Comparison of ENCODE assay signal across 8 cellular contexts in the genomic region with DNA sequence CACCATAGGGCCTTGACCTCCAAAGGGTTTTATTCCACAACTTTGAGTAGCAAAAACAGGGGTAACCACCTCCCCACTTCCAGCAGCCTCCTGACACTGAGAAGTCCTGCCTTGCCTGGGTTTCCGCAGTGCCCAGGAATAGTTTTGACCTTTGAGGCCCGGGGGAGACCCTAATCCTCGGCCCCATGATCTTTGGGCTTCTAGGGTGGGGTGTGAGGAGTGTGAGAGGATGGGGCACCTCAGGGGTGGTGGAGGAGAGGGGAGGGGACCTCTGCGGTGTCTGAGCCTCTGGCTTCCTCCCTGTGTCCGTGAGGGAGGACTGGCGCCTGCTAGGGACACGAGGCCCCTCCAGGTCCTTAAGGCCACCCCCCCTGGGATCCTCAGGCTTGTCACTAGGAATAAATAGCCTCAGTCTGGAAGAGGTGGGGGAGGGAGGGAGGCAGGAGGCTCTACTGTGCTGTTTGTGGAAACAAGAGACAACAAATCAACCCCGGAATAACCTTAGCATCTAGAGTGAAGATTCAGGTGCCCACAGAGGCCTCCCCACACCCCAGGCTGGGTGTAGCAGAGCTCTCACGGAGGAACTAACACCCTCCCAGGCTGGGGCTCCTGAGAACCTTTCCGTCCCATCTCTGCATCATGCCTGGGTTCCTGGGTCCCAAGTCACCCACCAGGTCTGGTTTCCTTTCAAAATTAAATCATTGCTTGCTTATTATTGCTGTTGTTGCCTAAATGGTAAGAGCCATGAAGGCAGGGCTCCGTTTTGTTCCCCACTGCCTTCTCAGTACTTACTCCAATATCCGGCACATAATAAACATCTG. TPM values are rescaled to one million over a fixed set of nuclear protein-coding genes. Genes with fewer than 3 reads are reported as not detected.
DNase-seq lines count a peak whose midpoint lies in the region; ATAC-seq and TF ChIP-seq lines count a peak whose summit lies in the region.

No MANE protein-coding gene starts in this region.

- H3K27me3 ChIP-seq in BLaER1 = no peaks in the 10 kb centered on the region
- H3K27me3 ChIP-seq in PC-3 (ENCODE audit: low read length) = no peaks in the 10 kb centered on the region
- H3K27me3 ChIP-seq in endodermal cell (ENCODE audit: control insufficient read depth, insufficient read depth, low read length, poor library complexity, severe bottlenecking) = no peaks in the 10 kb centered on the region
- H3K27me3 ChIP-seq in neural progenitor cell = no peaks in the 10 kb centered on the region

- 0 out of 2 replicates have a peak overlapping the region, but pooled peaks have one; percentile 2 for H3K4me3 ChIP-seq in BLaER1
- H3K4me3 ChIP-seq in PC-3 (ENCODE audit: low read length) = no peak overlapping the region; the same call in 1 of the 2 replicates
- H3K4me3 ChIP-seq in endodermal cell (ENCODE audit: low read length) = peak overlapping the region; percentile 68
- H3K4me3 ChIP-seq in neural progenitor cell = peak overlapping the region; percentile 62

- BruUV-seq in PC-3 (replicated peaks; lab: Mats Ljungman, UMichigan) = no TSS peak

- ATAC-seq in PC-3 (no peak), GM18868 (IDR thresholded peaks at IDR 0.05; ENCODE audit: unreplicated experiment) (no peak), GM18505 (IDR thresholded peaks at IDR 0.05; ENCODE audit: unreplicated experiment) (no peak)

- H4K20me1 ChIP-seq in BLaER1 = no peaks in the 10 kb centered on the region
- no peaks in the 10 kb centered on the region for H4K20me1 ChIP-seq in PC-3 (ENCODE audit: low read length)
- H4K20me1 ChIP-seq in neural progenitor cell (ENCODE audit: low read depth) = peaks cover 11% of the 10 kb centered on the region

- H3K4me2 ChIP-seq in BLaER1 (peak overlapping the region; percentile 26; the same call in 1 of the 2 replicates), PC-3 (ENCODE audit: low read length) (peak overlapping the region; percentile 78), neural progenitor cell (peak overlapping the region; percentile 95)

- 78 to 100% methylated on average over 2 to 12 of the region's 12 CpGs for WGBS in endodermal cell (ENCODE audit: insufficient coverage in 1 of 2, insufficient read length in 1 of 2), 2 experiments

- POLR2A ChIA-PET in PC-3 (lab: Charles Lee; ENCODE audit: unreplicated experiment) = no interaction called here

- no peaks in the 10 kb centered on the region for H3K36me3 ChIP-seq in BLaER1
- no peaks in the 10 kb centered on the region for H3K36me3 ChIP-seq in PC-3 (ENCODE audit: low read depth, low read length)
- no peaks in the 10 kb centered on the region for H3K36me3 ChIP-seq in endodermal cell (ENCODE audit: control insufficient read depth, insufficient read depth, low read length)
- no peaks in the 10 kb centered on the region for H3K36me3 ChIP-seq in neural progenitor cell

- H3K36me3 Mint-ChIP-seq in endodermal cell (ENCODE audit: low read depth) (no peaks in the 10 kb centered on the region), neural progenitor cell (no peaks in the 10 kb centered on the region)

- H3K4me1 ChIP-seq in BLaER1 (peaks cover 50% of the 10 kb centered on the region), PC-3 (ENCODE audit: insufficient read depth, low read length) (peaks cover 13% of the 10 kb centered on the region), endodermal cell (ENCODE audit: control insufficient read depth, insufficient read depth, low read length) (peaks cover 15% of the 10 kb centered on the region), neural progenitor cell (peaks cover 36% of the 10 kb centered on the region)

- no peaks in the 10 kb centered on the region for H3F3A ChIP-seq in PC-3 (ENCODE audit: low read length, unreplicated experiment)
- H3F3A ChIP-seq in neural progenitor cell (ENCODE audit: low read depth) = peaks cover 26% of the 10 kb centered on the region

- DNase-seq in PC-3 (no peak), endodermal cell (no peak), neural progenitor cell (ENCODE audit: low spot score) (peak; percentile 25), NCI-H446 (lab: John Stamatoyannopoulos, UW) (no peak), occipital lobe (lab: John Stamatoyannopoulos, UW) (no peak)

- intact Hi-C loops in PC-3 (cut with micrococcal nuclease) = no loop called here

- H3K9me3 ChIP-seq in BLaER1 (no peaks in the 10 kb centered on the region), PC-3 (ENCODE audit: low read length) (no peaks in the 10 kb centered on the region), endodermal cell (ENCODE audit: control insufficient read depth, low read length) (no peaks in the 10 kb centered on the region), neural progenitor cell (ENCODE audit: low read depth) (no peaks in the 10 kb centered on the region)

- H3K79me2 ChIP-seq in PC-3 (ENCODE audit: low read length) = peaks cover 15% of the 10 kb centered on the region; the same call in 1 of the 2 replicates
- peaks cover 27% of the 10 kb centered on the region for H3K79me2 ChIP-seq in neural progenitor cell (ENCODE audit: low read depth)

- no peak for TF ChIP-seq POLR2A in GM18505 (IDR thresholded peaks at IDR 0.05; ENCODE audit: borderline replicate concordance, extremely low read depth, insufficient read depth, insufficient read length)

- H3K9me3 Mint-ChIP-seq in endodermal cell (no peaks in the 10 kb centered on the region), neural progenitor cell (no peaks in the 10 kb centered on the region)

- H3K9me2 ChIP-seq in PC-3 (replicated peaks; ENCODE audit: low read length) = no peaks in the 10 kb centered on the region

- CTCF ChIA-PET in PC-3 (lab: Charles Lee) = no interaction called here

- H3K4me1 Mint-ChIP-seq in endodermal cell (peaks cover 33% of the 10 kb centered on the region), neural progenitor cell (peaks cover 37% of the 10 kb centered on the region)

- peak overlapping the region; percentile 52 for H3K4me3 Mint-ChIP-seq in endodermal cell
- H3K4me3 Mint-ChIP-seq in neural progenitor cell = peak overlapping the region; percentile 80

- H3K27ac ChIP-seq in BLaER1 (no peak overlapping the region; the same call in 1 of the 2 replicates), PC-3 (ENCODE audit: low read length) (no peak overlapping the region), endodermal cell (ENCODE audit: low read depth, low read length) (no peak overlapping the region), neural progenitor cell (no peak overlapping the region)

- H2AFZ ChIP-seq in PC-3 (ENCODE audit: low read length) (peak overlapping the region; percentile 79), neural progenitor cell (replicated peaks) (peak overlapping the region; percentile 12)

- no peak for TF ChIP-seq CTCF in PC-3 (conservative IDR thresholded peaks at IDR 0.05; ENCODE audit: low read depth, low read length)
- TF ChIP-seq CTCF in endodermal cell (conservative IDR thresholded peaks at IDR 0.05) = no peak
- no peak for TF ChIP-seq CTCF in neural progenitor cell (IDR thresholded peaks at IDR 0.05)

- H3K9ac ChIP-seq in BLaER1 (no peak overlapping the region), PC-3 (ENCODE audit: low read length) (no peak overlapping the region), endodermal cell (ENCODE audit: extremely low read depth, low read length, poor library complexity, severe bottlenecking) (no peak overlapping the region), neural progenitor cell (no peak overlapping the region)

- H3K27me3 Mint-ChIP-seq in endodermal cell (ENCODE audit: insufficient read depth) (no peaks in the 10 kb centered on the region), neural progenitor cell (ENCODE audit: insufficient read depth, low read depth) (peaks cover 6% of the 10 kb centered on the region)

- H3K27ac Mint-ChIP-seq in endodermal cell (no peak overlapping the region), neural progenitor cell (no peak overlapping the region)

RNA-seq across cellular contexts. Expression of a gene that starts 0.9 kb away (rescaled TPM):
- total RNA-seq in PC-3 (2014; rRNA removed) (3.6 and 6.3 TPM in 2 replicates), endodermal cell (10 to 100 TPM; 20.5 to 20.6 TPM), neural progenitor cell (ENCODE audit: low replicate concordance) (8.1 and 21.5 TPM in 2 replicates), occipital lobe (4.1 TPM)
- polyA plus RNA-seq in endodermal cell (2013, experiment 1 of 2) = 22.3 TPM
- 22.3 TPM for polyA plus RNA-seq in endodermal cell (2013, experiment 2 of 2)

RNA-seq across cellular contexts. Expression of a gene that starts 6.3 kb away (rescaled TPM):
- total RNA-seq in PC-3 (2014; rRNA removed) = 33.8 and 48.1 TPM in 2 replicates
- total RNA-seq in endodermal cell = 10 to 100 TPM; 40.9 to 46.3 TPM
- polyA plus RNA-seq in endodermal cell (2013, experiment 1 of 2) = 50.0 TPM
- polyA plus RNA-seq in endodermal cell (2013, experiment 2 of 2) = 54.7 TPM
- total RNA-seq in neural progenitor cell (ENCODE audit: low replicate concordance) = 52.4 and 86.0 TPM in 2 replicates
- total RNA-seq in occipital lobe = 52.9 TPM

RNA-seq across cellular contexts. Expression of a gene that starts 16.4 kb away (rescaled TPM):
- total RNA-seq in PC-3 (2014; rRNA removed) (103 and 142 TPM in 2 replicates), endodermal cell (10 to 100 TPM; 89.3 to 97.0 TPM), neural progenitor cell (ENCODE audit: low replicate concordance) (120 and 172 TPM in 2 replicates), occipital lobe (53.5 TPM)
- 86.4 TPM for polyA plus RNA-seq in endodermal cell (2013, experiment 1 of 2)
- polyA plus RNA-seq in endodermal cell (2013, experiment 2 of 2) = 84.4 TPM

RNA-seq across cellular contexts. Expression of a gene that starts 40.4 kb away (rescaled TPM):
- total RNA-seq in PC-3 (2014; rRNA removed) (not detected in 2 replicates), endodermal cell (under 1 TPM; 0.20 to 0.46 TPM), neural progenitor cell (ENCODE audit: low replicate concordance) (16.5 and 44.6 TPM in 2 replicates), occipital lobe (9.4 TPM)
- polyA plus RNA-seq in endodermal cell (2013, experiment 1 of 2) = 9.7 TPM
- polyA plus RNA-seq in endodermal cell (2013, experiment 2 of 2) = 8.6 TPM

RNA-seq across cellular contexts. Expression of a gene that starts 59.4 kb away (rescaled TPM):
- total RNA-seq in PC-3 (2014; rRNA removed) (10.5 and 12.1 TPM in 2 replicates), endodermal cell (10 to 100 TPM; 19.9 to 21.4 TPM), neural progenitor cell (ENCODE audit: low replicate concordance) (22.0 and 27.2 TPM in 2 replicates), occipital lobe (16.7 TPM)
- 15.5 TPM for polyA plus RNA-seq in endodermal cell (2013, experiment 1 of 2)
- 14.5 TPM for polyA plus RNA-seq in endodermal cell (2013, experiment 2 of 2)

Comparison
In these comparisons a context has a peak if more than half of its experiments do, and no peak if none do; other contexts are left out.
1. H3K4me2 ChIP-seq: peak in every context shown above with its lines; median percentile 95 in neural progenitor cell; 78 in PC-3; 26 in BLaER1.